14 cellular contexts compared by ENCODE assay signal in genomic region chr11:92311616-92312449, GRCh38.
A peak's percentile ranks its signal among the peaks of the same experiment; 100 is the strongest.
DNase-seq lines count a peak whose midpoint lies in the region; ATAC-seq and TF ChIP-seq lines count a peak whose summit lies in the region.
"Had no signal": no experiment of that assay in that cellular context is flagged by ENCODE, and none has a peak within 500 bp of the region (broad histone marks: within the 10 kb centered on the region; RNA-seq: fewer than 3 reads in every experiment).

No MANE protein-coding gene starts in this region.

- no peak overlapping the region for H3K4me2 ChIP-seq in neuronal stem cell (ENCODE audit: insufficient read depth, low read length, poor library complexity, severe bottlenecking)

- DNase-seq in H7 (peak; percentile 38), NCI-H69 (lab: John Stamatoyannopoulos, UW) (peak; percentile 45), fibroblast of pulmonary artery (ENCODE audit: low read depth) (peak; percentile 52), neuronal stem cell (ENCODE audit: low spot score) (no peak), gastrocnemius medialis (no peak), RPMI8226 (no peak), germinal center (ENCODE audit: low spot score) (no peak)
- DNase-seq in stimulated activated CD4-positive, alpha-beta T cell treated with anti-CD3 and anti-CD28 coated beads, Interleukin-4, amount 100 ng/mL, for 4 hours, result no peak
- DNase-seq: DMS 273 treated with DMSO at 0.1 percent for 48 hours; head of caudate nucleus; NCI-H2029 treated with DMSO at 0.1 percent for 48 hours; NCI-H748 treated with DMSO at 0.1 percent for 48 hours; stimulated activated CD4-positive, alpha-beta T cell treated with anti-CD3 and anti-CD28 coated beads, Interleukin-15, amount 100 ng/mL, for 24 hours had no signal

- no peak overlapping the region for H3K9ac ChIP-seq in neuronal stem cell (ENCODE audit: low read depth, low read length, poor library complexity)

- no peak overlapping the region for H2BK15ac ChIP-seq in neuronal stem cell (ENCODE audit: low read length)

- H3K4me1 ChIP-seq in neuronal stem cell (ENCODE audit: control insufficient read depth in 2 of 2, insufficient read depth in 1 of 2, low read depth in 1 of 2, low read length in 2 of 2) (peaks cover 15 to 18% of the 10 kb centered on the region in 2 donors), gastrocnemius medialis (no peaks in the 10 kb centered on the region)

- intact Hi-C loops in gastrocnemius medialis (cut with DNase I; ENCODE audit: low total_unique reads), result no loop called here

- no peak for TF ChIP-seq POLR2A in gastrocnemius medialis (IDR thresholded peaks at IDR 0.05)

- H2BK5ac ChIP-seq in neuronal stem cell (ENCODE audit: low read length), result no peak overlapping the region

- no peaks in the 10 kb centered on the region for H3K36me3 ChIP-seq in H7 (replicated peaks; ENCODE audit: control insufficient read depth, insufficient read depth, low read length)
- peaks cover 0 to 37% of the 10 kb centered on the region in 2 donors for H3K36me3 ChIP-seq in neuronal stem cell (replicated peaks in 1 of 2; ENCODE audit: control insufficient read depth in 2 of 2, insufficient read depth in 2 of 2, low read length in 2 of 2)
- H3K36me3 ChIP-seq in gastrocnemius medialis, result no peaks in the 10 kb centered on the region

- TF ChIP-seq CTCF in fibroblast of pulmonary artery (IDR thresholded peaks at IDR 0.05; ENCODE audit: low read length, missing control alignments) (no peak), gastrocnemius medialis (IDR thresholded peaks at IDR 0.05 in 4 of 5, conservative IDR thresholded peaks at IDR 0.05 in 1 of 5) (no peak)

- no peak overlapping the region for H3K18ac ChIP-seq in neuronal stem cell (ENCODE audit: low read length)

- no peaks in the 10 kb centered on the region for H3K79me1 ChIP-seq in neuronal stem cell (ENCODE audit: low read depth, low read length)

- no peak overlapping the region for H3K14ac ChIP-seq in neuronal stem cell (ENCODE audit: low read length)

- H2BK120ac ChIP-seq in neuronal stem cell (ENCODE audit: low read depth, low read length), result no peak overlapping the region

- in situ Hi-C loops in gastrocnemius medialis (cut with MboI; ENCODE audit: low sequenced_read_pairs in 4 of 4), result no loop called here

- peaks cover 0 to 20% of the 10 kb centered on the region in 2 donors for H3K9me3 ChIP-seq in neuronal stem cell (replicated peaks in 1 of 2; ENCODE audit: control insufficient read depth in 2 of 2, insufficient read depth in 1 of 2, low read depth in 1 of 2, low read length in 2 of 2)
- H3K9me3 ChIP-seq in gastrocnemius medialis, result no peaks in the 10 kb centered on the region

- H2AFZ ChIP-seq in neuronal stem cell (ENCODE audit: low read length), result no peak overlapping the region

- no peak overlapping the region for H2AK5ac ChIP-seq in neuronal stem cell (ENCODE audit: low read depth, low read length)

- H2BK12ac ChIP-seq in neuronal stem cell (ENCODE audit: low read length), result no peak overlapping the region

- no peaks in the 10 kb centered on the region for H3K27me3 ChIP-seq in H7 (ENCODE audit: control insufficient read depth, insufficient read depth, low read length)
- no peaks in the 10 kb centered on the region for H3K27me3 ChIP-seq in neuronal stem cell (ENCODE audit: control insufficient read depth in 3 of 3, insufficient read depth in 3 of 3, low read depth in 1 of 3, low read length in 3 of 3)
- no peaks in the 10 kb centered on the region for H3K27me3 ChIP-seq in gastrocnemius medialis

- no peak overlapping the region for H3K4ac ChIP-seq in neuronal stem cell (ENCODE audit: low read length)

- H3K4me3 ChIP-seq in H7 (ENCODE audit: insufficient read depth, low read depth, low read length), result no peak overlapping the region
- no peak overlapping the region for H3K4me3 ChIP-seq in fibroblast of pulmonary artery (replicated peaks; ENCODE audit: low read depth, low read length)
- H3K4me3 ChIP-seq in neuronal stem cell (ENCODE audit: low read length in 2 of 2), result no peak overlapping the region
- no peak overlapping the region for H3K4me3 ChIP-seq in gastrocnemius medialis

- no peak for ATAC-seq in gastrocnemius medialis
- ATAC-seq: activated T-helper 17 cell treated with anti-CD3 and anti-CD28 coated beads, Interleukin-2, amount 50 U/mL, for 72 hours had no signal

- WGBS in neuronal stem cell (ENCODE audit: extremely low coverage in 2 of 2, insufficient read length in 2 of 2, insufficient replicate concordance in 1 of 2), 2 donors, result no CpG with 5 or more reads among the region's 5 CpGs

- H3K23ac ChIP-seq in neuronal stem cell (ENCODE audit: low read depth, low read length, poor library complexity), result no peak overlapping the region

- no peak overlapping the region for H4K91ac ChIP-seq in neuronal stem cell (ENCODE audit: low read depth, low read length, poor library complexity)

- no peak overlapping the region for H4K8ac ChIP-seq in neuronal stem cell (ENCODE audit: low read depth, low read length)

- H3K27ac ChIP-seq in neuronal stem cell (replicated peaks; ENCODE audit: low read length) (peak overlapping the region; percentile 24), gastrocnemius medialis (no peak overlapping the region)

Comparison
In these comparisons a context has a peak if more than half of its experiments do, and no peak if none do; other contexts are left out.
1. DNase-seq: peak in H7 (single experiment), NCI-H69 (single experiment) and fibroblast of pulmonary artery (single experiment); none in neuronal stem cell (single experiment), stimulated activated CD4-positive, alpha-beta T cell treated with anti-CD3 and anti-CD28 coated beads, Interleukin-4, amount 100 ng/mL, for 4 hours (0 of 2), gastrocnemius medialis (0 of 2), RPMI8226 (single experiment) and germinal center (single experiment).